Comparison of ENCODE assay signal across 13 cellular contexts in genomic region chr2:55871637-55872036, GRCh38. TPM values are rescaled to one million over a fixed set of nuclear protein-coding genes. Genes with fewer than 3 reads are reported as not detected.
A peak's percentile ranks its signal among the peaks of the same experiment; 100 is the strongest.
DNase-seq lines count a peak whose midpoint lies in the region; ATAC-seq and TF ChIP-seq lines count a peak whose summit lies in the region.
"Had no signal": no experiment of that assay in that cellular context is flagged by ENCODE, and none has a peak within 500 bp of the region (broad histone marks: within the 10 kb centered on the region; RNA-seq: fewer than 3 reads in every experiment).

No MANE protein-coding gene starts in this region.

- no peak overlapping the region for H3K4me2 ChIP-seq in GM23248 (ENCODE audit: unreplicated experiment)
- no peak overlapping the region for H3K4me2 ChIP-seq in OCI-LY7 (ENCODE audit: low read length)
- H3K4me2 ChIP-seq: smooth muscle cell had no signal

- 0 out of 2 replicates have a peak overlapping the region, but pooled peaks have one; percentile 7 for H3K27ac ChIP-seq in GM23248
- H3K27ac ChIP-seq in OCI-LY7 (ENCODE audit: low read depth, low read length, poor library complexity, severe bottlenecking) = no peak overlapping the region
- H3K27ac ChIP-seq: colonic mucosa had no signal

- H3K9me3 Mint-ChIP-seq in activated T-cell treated with anti-CD3 and anti-CD28 coated beads, Interleukin-2, amount 50 U/mL, for 72 hours = no peaks in the 10 kb centered on the region
- H3K9me3 Mint-ChIP-seq: neural crest cell had no signal

- peaks cover 25% of the 10 kb centered on the region for H3F3A ChIP-seq in GM23248 (ENCODE audit: insufficient read depth)

- CTCF ChIA-PET in OCI-LY7 (lab: Charles Lee; ENCODE audit: unreplicated experiment) = no interaction called here

- H3K36me3 ChIP-seq in GM23248 (ENCODE audit: low read depth) (peaks cover 72% of the 10 kb centered on the region), OCI-LY7 (ENCODE audit: insufficient read depth, low read length) (no peaks in the 10 kb centered on the region)
- H3K36me3 ChIP-seq: colonic mucosa had no signal

- POLR2A ChIA-PET in OCI-LY7 (lab: Charles Lee) = no interaction called here

- H3K4me3 ChIP-seq in GM23248 (no peak overlapping the region), OCI-LY7 (ENCODE audit: low read depth, low read length, poor library complexity, severe bottlenecking) (no peak overlapping the region)
- H3K4me3 ChIP-seq: colonic mucosa, MG63, smooth muscle cell had no signal

- no peak for TF ChIP-seq CTCF in OCI-LY7 (conservative IDR thresholded peaks at IDR 0.05; ENCODE audit: low read length)

- intact Hi-C loops in OCI-LY7 (cut with micrococcal nuclease; ENCODE audit: unreplicated experiment) = no loop called here

- no peaks in the 10 kb centered on the region for H3K9me3 ChIP-seq in GM23248 (ENCODE audit: low read depth)
- H3K9me3 ChIP-seq in OCI-LY7 (ENCODE audit: low read length) = no peaks in the 10 kb centered on the region
- H3K9me3 ChIP-seq: colonic mucosa, MG63 had no signal

- no peaks in the 10 kb centered on the region for H3K36me3 Mint-ChIP-seq in activated T-cell treated with anti-CD3 and anti-CD28 coated beads, Interleukin-2, amount 50 U/mL, for 72 hours (ENCODE audit: insufficient read depth in 2 of 2)
- H3K36me3 Mint-ChIP-seq: immature natural killer cell had no signal

- H3K79me2 ChIP-seq in GM23248 (ENCODE audit: insufficient read depth) = no peaks in the 10 kb centered on the region
- no peaks in the 10 kb centered on the region for H3K79me2 ChIP-seq in OCI-LY7 (ENCODE audit: insufficient read depth, low read depth, low read length)

- H4K20me1 ChIP-seq in GM23248 (ENCODE audit: insufficient read depth) (no peaks in the 10 kb centered on the region), OCI-LY7 (ENCODE audit: insufficient read depth, low read length) (no peaks in the 10 kb centered on the region)

- peak; percentile 38 for ATAC-seq in left lobe of liver
- ATAC-seq in HG03571 (IDR thresholded peaks at IDR 0.05; ENCODE audit: unreplicated experiment) = no peak
- no peak for ATAC-seq in HG03045 (IDR thresholded peaks at IDR 0.05; ENCODE audit: unreplicated experiment)
- ATAC-seq in activated T-cell treated with anti-CD3 and anti-CD28 coated beads, Interleukin-2, amount 50 U/mL, for 72 hours (replicated peaks in 1 of 2) = no peak
- ATAC-seq in HG03520 (IDR thresholded peaks at IDR 0.05; ENCODE audit: unreplicated experiment) = no peak

- H3K9me2 ChIP-seq in GM23248 (ENCODE audit: insufficient read depth) (no peaks in the 10 kb centered on the region), OCI-LY7 (ENCODE audit: insufficient read depth, low read length) (no peaks in the 10 kb centered on the region)

- no peaks in the 10 kb centered on the region for H3K4me1 Mint-ChIP-seq in activated T-cell treated with anti-CD3 and anti-CD28 coated beads, Interleukin-2, amount 50 U/mL, for 72 hours (ENCODE audit: low read depth)
- H3K4me1 Mint-ChIP-seq: immature natural killer cell, neural crest cell had no signal

- no peak overlapping the region for H3K4me3 Mint-ChIP-seq in activated T-cell treated with anti-CD3 and anti-CD28 coated beads, Interleukin-2, amount 50 U/mL, for 72 hours
- H3K4me3 Mint-ChIP-seq: immature natural killer cell, neural crest cell had no signal

- no peaks in the 10 kb centered on the region for H3K27me3 Mint-ChIP-seq in activated T-cell treated with anti-CD3 and anti-CD28 coated beads, Interleukin-2, amount 50 U/mL, for 72 hours (ENCODE audit: low read depth)

- in situ Hi-C loops in ACHN (cut with HindIII; ENCODE audit: low pct_ligation_motif_present, low pct_unique_long_range_greater_than_20kb, low sequenced_read_pairs) (no loop called here), GM23248 (cut with MboI) (no loop called here)

- no peak overlapping the region for H3K9ac ChIP-seq in GM23248

- H3K27ac Mint-ChIP-seq in activated T-cell treated with anti-CD3 and anti-CD28 coated beads, Interleukin-2, amount 50 U/mL, for 72 hours = no peak overlapping the region
- H3K27ac Mint-ChIP-seq: immature natural killer cell had no signal

- BruUV-seq in OCI-LY7 (replicated peaks; lab: Mats Ljungman, UMichigan) = no TSS peak

- DNase-seq in ACHN (peak; percentile 6), GM23248 (no peak), OCI-LY7 (ENCODE audit: low spot score) (peak; percentile 32), left lobe of liver (ENCODE audit: low spot score) (no peak)
- DNase-seq in activated T-cell treated with anti-CD3 and anti-CD28 coated beads, Interleukin-2, amount 50 U/mL, for 72 hours = no peak
- DNase-seq: colonic mucosa, immature natural killer cell, MG63 had no signal

- H2AFZ ChIP-seq in GM23248 (no peak overlapping the region), OCI-LY7 (ENCODE audit: low read length) (no peak overlapping the region)

- H3K4me1 ChIP-seq in GM23248 (ENCODE audit: insufficient read depth) (peaks cover 46% of the 10 kb centered on the region), OCI-LY7 (ENCODE audit: insufficient read depth, low read length, poor library complexity, severe bottlenecking) (peaks cover 9% of the 10 kb centered on the region)
- H3K4me1 ChIP-seq: colonic mucosa had no signal

- no peaks in the 10 kb centered on the region for H3K27me3 ChIP-seq in GM23248 (replicated peaks; ENCODE audit: insufficient read depth)
- H3K27me3 ChIP-seq: colonic mucosa, MG63 had no signal

RNA-seq across cellular contexts. Expression of gene EFEMP1, which starts 51.9 kb away (rescaled TPM):
- total RNA-seq in GM23248 (2014; rRNA removed; shearing (Covaris generic)) = 1,343 and 1,498 TPM in 2 replicates
- 1,133 and 1,145 TPM in 2 replicates for polyA plus RNA-seq in GM23248 (2016; fragmentation: Nextera tagmentation; extraction: Ambion mirVana)
- total RNA-seq in OCI-LY7 (2014; rRNA removed; shearing (Covaris generic)) = not detected in 2 replicates
- total RNA-seq in OCI-LY7 (2022) (0.61 TPM in 1 of 2 replicates, not detected in the other), left lobe of liver (3.1 TPM)
- total RNA-seq in activated T-cell treated with anti-CD3 and anti-CD28 coated beads, Interleukin-2, amount 50 U/mL, for 72 hours = not detected
- polyA plus RNA-seq: immature natural killer cell had no signal

Comparison
In these comparisons a context has a peak if more than half of its experiments do, and no peak if none do; other contexts are left out.
1. DNase-seq: peak in ACHN (single experiment) and OCI-LY7 (single experiment); none in GM23248 (single experiment), left lobe of liver (single experiment) and activated T-cell treated with anti-CD3 and anti-CD28 coated beads, Interleukin-2, amount 50 U/mL, for 72 hours (0 of 2).
2. RNA of gene EFEMP1, which starts 51.9 kb away (total RNA-seq): 1,343 to 1,498 TPM in GM23248; 3.1 TPM in left lobe of liver (single experiment), 0.61 TPM in OCI-LY7 and not detected in activated T-cell treated with anti-CD3 and anti-CD28 coated beads, Interleukin-2, amount 50 U/mL, for 72 hours; every median in the first group is over 100 times any median in the second.